In the genomic region with DNA sequence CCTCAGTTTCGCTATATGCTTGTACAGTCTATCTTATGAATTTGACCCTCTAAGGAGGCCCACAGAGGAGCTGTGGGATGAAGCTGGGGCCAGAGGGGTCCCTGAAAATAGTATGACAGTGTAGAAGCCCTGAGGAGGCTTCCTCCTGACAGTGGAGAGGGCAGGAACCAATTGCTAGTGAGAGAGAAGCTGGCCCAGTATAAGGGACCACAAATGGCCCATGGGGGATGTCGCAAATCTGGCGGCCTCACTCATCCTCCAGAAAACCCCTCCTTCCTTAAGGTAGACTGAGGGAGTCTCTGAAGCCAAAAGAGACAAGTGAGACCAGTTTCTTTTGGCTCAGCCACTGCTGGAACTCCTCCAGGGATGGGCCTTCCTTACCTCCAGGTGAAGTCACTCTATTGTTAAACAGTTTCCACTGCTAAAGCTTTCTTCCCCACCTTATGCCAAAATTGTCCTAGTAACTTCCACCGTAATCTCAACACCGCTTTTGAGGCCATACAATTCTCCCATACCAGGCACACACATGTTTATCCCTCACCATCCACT, we compare ENCODE assay signal across 12 cellular contexts. TPM values are rescaled to one million over a fixed set of nuclear protein-coding genes. Genes with fewer than 3 reads are reported as not detected.
DNase-seq lines count a peak whose midpoint lies in the region; ATAC-seq and TF ChIP-seq lines count a peak whose summit lies in the region.
"Had no signal": no experiment of that assay in that cellular context is flagged by ENCODE, and none has a peak within 500 bp of the region (broad histone marks: within the 10 kb centered on the region; RNA-seq: fewer than 3 reads in every experiment).

No MANE protein-coding gene starts in this region.

- CTCF ChIA-PET in MCF 10A (lab: Yijun Ruan, JAX): interaction anchor here (0.6 kb wide), 1 partner anchor 12 kb away, joined by 3 read pairs; no protein-coding TSS in a partner anchor
- CTCF ChIA-PET in activated CD8-positive, alpha-beta T cell treated with anti-CD3 and anti-CD28 coated beads, Interleukin-2, amount 10 ng/mL, durations not matched to agents 7 days and 5 days (lab: Charles Lee): interaction anchor here (1.1 to 16.1 kb wide), 6 partner anchors 18 to 84 kb away, joined by 3 to 184 read pairs (median 6); partner anchors contain the start of genes CASTOR1, RNF215 and TBC1D10A

- no peaks in the 10 kb centered on the region for H3K36me3 Mint-ChIP-seq in MCF 10A (ENCODE audit: insufficient read depth, unreplicated experiment)
- peaks cover 58% of the 10 kb centered on the region for H3K36me3 Mint-ChIP-seq in activated CD8-positive, alpha-beta T cell treated with anti-CD3 and anti-CD28 coated beads, Interleukin-2, amount 10 ng/mL, durations not matched to agents 7 days and 5 days (ENCODE audit: low read depth)

- H3K4me1 ChIP-seq in breast epithelium (peaks cover 42 to 94% of the 10 kb centered on the region in 2 donors), lung (ENCODE audit: control insufficient read depth in 2 of 2, insufficient read depth in 2 of 2, low read length in 2 of 2) (peaks cover 31 to 63% of the 10 kb centered on the region in 2 donors), tibial nerve (peaks cover 0 to 100% (median 88%) of the 10 kb centered on the region in 4 donors)

- no peak for TF ChIP-seq EP300 in tibial nerve (IDR thresholded peaks at IDR 0.05)

- H3K9me3 Mint-ChIP-seq in MCF 10A (ENCODE audit: unreplicated experiment): no peaks in the 10 kb centered on the region
- no peaks in the 10 kb centered on the region for H3K9me3 Mint-ChIP-seq in activated CD8-positive, alpha-beta T cell treated with anti-CD3 and anti-CD28 coated beads, Interleukin-2, amount 10 ng/mL, durations not matched to agents 7 days and 5 days (ENCODE audit: insufficient read depth)

- H3K4me1 Mint-ChIP-seq in MCF 10A (ENCODE audit: insufficient read depth, unreplicated experiment): peaks cover 66% of the 10 kb centered on the region
- H3K4me1 Mint-ChIP-seq in activated CD8-positive, alpha-beta T cell treated with anti-CD3 and anti-CD28 coated beads, Interleukin-2, amount 10 ng/mL, durations not matched to agents 7 days and 5 days (ENCODE audit: low read depth): peaks cover 100% of the 10 kb centered on the region

- TF ChIP-seq POLR2A in breast epithelium (IDR thresholded peaks at IDR 0.05) (no peak), tibial nerve (IDR thresholded peaks at IDR 0.05) (no peak)

- no peaks in the 10 kb centered on the region for H3K9me3 ChIP-seq in breast epithelium
- no peaks in the 10 kb centered on the region for H3K9me3 ChIP-seq in lung (ENCODE audit: control insufficient read depth in 2 of 2, insufficient read depth in 1 of 2, low read length in 1 of 2)
- H3K9me3 ChIP-seq in tibial nerve: no peaks in the 10 kb centered on the region

- 68 to 80% methylated on average over 5 of the region's 5 CpGs for WGBS in lung, 2 donors
- WGBS in tibial nerve, 2 donors: 63 to 65% methylated on average over 5 of the region's 5 CpGs

- no peaks in the 10 kb centered on the region for H3K27me3 Mint-ChIP-seq in MCF 10A (ENCODE audit: insufficient read depth, unreplicated experiment)
- H3K27me3 Mint-ChIP-seq in activated CD8-positive, alpha-beta T cell treated with anti-CD3 and anti-CD28 coated beads, Interleukin-2, amount 10 ng/mL, durations not matched to agents 7 days and 5 days (ENCODE audit: low read depth): no peaks in the 10 kb centered on the region

- no peak overlapping the region for H3K27ac Mint-ChIP-seq in MCF 10A (ENCODE audit: low read depth, unreplicated experiment)
- peak overlapping the region; percentile 93 for H3K27ac Mint-ChIP-seq in activated CD8-positive, alpha-beta T cell treated with anti-CD3 and anti-CD28 coated beads, Interleukin-2, amount 10 ng/mL, durations not matched to agents 7 days and 5 days

- POLR2A ChIA-PET in MCF 10A (lab: Yijun Ruan, JAX): interaction anchor here (1.0 kb wide), 1 partner anchor 16 kb away, joined by 3 read pairs; no protein-coding TSS in a partner anchor
- POLR2A ChIA-PET in activated CD8-positive, alpha-beta T cell treated with anti-CD3 and anti-CD28 coated beads, Interleukin-2, amount 10 ng/mL, durations not matched to agents 7 days and 5 days (lab: Charles Lee): interaction anchor here (0.5 to 9.7 kb wide), 6 partner anchors 9 to 49 kb away, joined by 3 to 117 read pairs (median 24); partner anchors contain the start of genes CASTOR1, CCDC157, SF3A1 and TBC1D10A

- H3K27ac ChIP-seq in breast epithelium (peak overlapping the region; percentile 88 to 96), lung (ENCODE audit: low read depth in 1 of 2, low read length in 1 of 2) (peak overlapping the region; percentile 18 to 66), tibial nerve (peak overlapping the region in 3 of 4 donors; percentile 82 to 88 (median 83))

- H3K36me3 ChIP-seq in breast epithelium: no peaks in the 10 kb centered on the region
- H3K36me3 ChIP-seq in lung (ENCODE audit: control insufficient read depth in 2 of 2, insufficient read depth in 2 of 2, low read length in 2 of 2): peaks cover 0 to 4% of the 10 kb centered on the region in 2 donors
- H3K36me3 ChIP-seq in tibial nerve: peaks cover 0 to 7% (median 0%) of the 10 kb centered on the region in 3 donors

- intact Hi-C loops in breast epithelium (cut with DNase I; ENCODE audit: low total_unique reads): no loop called here
- intact Hi-C loops in MCF 10A (cut with micrococcal nuclease): no loop called here

- H3K4me3 Mint-ChIP-seq in MCF 10A (ENCODE audit: unreplicated experiment): no peak overlapping the region
- H3K4me3 Mint-ChIP-seq in activated CD8-positive, alpha-beta T cell treated with anti-CD3 and anti-CD28 coated beads, Interleukin-2, amount 10 ng/mL, durations not matched to agents 7 days and 5 days: peak overlapping the region; percentile 81

- DNase-seq in breast epithelium (ENCODE audit: low spot score in 2 of 2): peak in 1 of 2 donors; percentile 86
- DNase-seq in MCF 10A (ENCODE audit: unreplicated experiment): no peak
- DNase-seq in activated CD8-positive, alpha-beta T cell treated with anti-CD3 and anti-CD28 coated beads, Interleukin-2, amount 10 ng/mL, durations not matched to agents 7 days and 5 days: no peak
- DNase-seq in lung (ENCODE audit: low spot score): no peak
- no peak for DNase-seq in tibial nerve (ENCODE audit: low spot score in 2 of 2)
- DNase-seq: activated CD4-positive, CD25-positive, alpha-beta regulatory T cell treated with anti-CD3 and anti-CD28 coated beads, Interleukin-2, amount 50 U/mL, for 72 hours; IMR-90; NCI-H2107; RPMI8226 had no signal

- ATAC-seq in activated CD8-positive, alpha-beta T cell treated with anti-CD3 and anti-CD28 coated beads, Interleukin-2, amount 10 ng/mL, durations not matched to agents 7 days and 5 days: no peak
- no peak for ATAC-seq in lung (ENCODE audit: insufficient read depth, low FRiP score)
- no peak for ATAC-seq in GM19395 (IDR thresholded peaks at IDR 0.05; ENCODE audit: unreplicated experiment)
- no peak for ATAC-seq in GM18909 (IDR thresholded peaks at IDR 0.05; ENCODE audit: poor library complexity, unreplicated experiment)
- no peak for ATAC-seq in HG03378 (IDR thresholded peaks at IDR 0.05; ENCODE audit: unreplicated experiment)

- H3K27me3 ChIP-seq in breast epithelium (no peaks in the 10 kb centered on the region), lung (ENCODE audit: control insufficient read depth, insufficient read depth) (no peaks in the 10 kb centered on the region), tibial nerve (no peaks in the 10 kb centered on the region)

- BruUV-seq in MCF 10A (replicated peaks; lab: Mats Ljungman, UMichigan): no TSS peak

- TF ChIP-seq CTCF in breast epithelium (IDR thresholded peaks at IDR 0.05): no peak
- TF ChIP-seq CTCF in MCF 10A (IDR thresholded peaks at IDR 0.05; ENCODE audit: unreplicated experiment): no peak
- no peak for TF ChIP-seq CTCF in lung (IDR thresholded peaks at IDR 0.05; ENCODE audit: control extremely low read depth, extremely low read depth)
- no peak for TF ChIP-seq CTCF in tibial nerve (IDR thresholded peaks at IDR 0.05)

- H3K4me3 ChIP-seq in breast epithelium (peak overlapping the region in 1 of 3 donors; percentile 24), lung (no peak overlapping the region), tibial nerve (no peak overlapping the region)

RNA-seq across cellular contexts. Expression of gene CASTOR1, which starts 17.8 kb away (rescaled TPM):
- total RNA-seq in breast epithelium (10 to 100 TPM; 15.5 to 26.6 (median 20.6) TPM), MCF 10A (2022) (1.2 and 4.8 TPM in 2 replicates), lung (10 to 100 TPM; 12.6 to 26.5 TPM), tibial nerve (10 to 100 TPM; 38.7 to 57.9 (median 45.3) TPM)
- total RNA-seq in activated CD8-positive, alpha-beta T cell treated with anti-CD3 and anti-CD28 coated beads, Interleukin-2, amount 10 ng/mL, durations not matched to agents 7 days and 5 days: 10 to 100 TPM; 24.5 to 25.4 TPM
- 10 to 100 TPM; 14.1 to 16.5 TPM for polyA plus RNA-seq in lung

RNA-seq across cellular contexts. Expression of gene TBC1D10A, which starts 19.6 kb away (rescaled TPM):
- 10 to 100 TPM; 25.0 to 50.1 (median 32.4) TPM for total RNA-seq in breast epithelium
- 11.1 and 13.1 TPM in 2 replicates for total RNA-seq in MCF 10A (2022)
- total RNA-seq in activated CD8-positive, alpha-beta T cell treated with anti-CD3 and anti-CD28 coated beads, Interleukin-2, amount 10 ng/mL, durations not matched to agents 7 days and 5 days: 10 to 100 TPM; 47.6 to 49.2 TPM
- 10 to 100 TPM; 25.9 to 36.4 TPM for total RNA-seq in lung
- 10 to 100 TPM; 15.0 to 27.3 TPM for polyA plus RNA-seq in lung
- 10 to 100 TPM; 46.8 to 63.9 (median 52.1) TPM for total RNA-seq in tibial nerve

RNA-seq across cellular contexts. Expression of gene OSM, which starts 40.4 kb away (rescaled TPM):
- total RNA-seq in breast epithelium: 1 to 10 TPM; 1.3 to 2.5 (median 1.3) TPM
- not detected in 2 replicates for total RNA-seq in MCF 10A (2022)
- total RNA-seq in activated CD8-positive, alpha-beta T cell treated with anti-CD3 and anti-CD28 coated beads, Interleukin-2, amount 10 ng/mL, durations not matched to agents 7 days and 5 days: 100 to 1,000 TPM; 135 to 140 TPM
- total RNA-seq in lung: 1 to 10 TPM; 1.8 to 3.3 TPM
- polyA plus RNA-seq in lung: 10 to 100 TPM in 1 of 2 donors, under 1 TPM in 1; 0.57 to 33.2 TPM
- total RNA-seq in tibial nerve: 10 to 100 TPM in 1 of 4 donors, 1 to 10 TPM in 3; 1.4 to 19.7 (median 4.2) TPM
- total RNA-seq: IMR-90 had no signal
- polyA plus RNA-seq: IMR-90 had no signal

RNA-seq across cellular contexts. Expression of gene SF3A1, which starts 49.6 kb away (rescaled TPM):
- total RNA-seq in breast epithelium (10 to 100 TPM; 47.7 to 68.6 (median 47.9) TPM), MCF 10A (2022) (167 and 193 TPM in 2 replicates), lung (100 to 1,000 TPM in 1 of 2 donors, 10 to 100 TPM in 1; 52.8 to 157 TPM), tibial nerve (10 to 100 TPM; 76.2 to 98.1 (median 91.7) TPM)
- total RNA-seq in activated CD8-positive, alpha-beta T cell treated with anti-CD3 and anti-CD28 coated beads, Interleukin-2, amount 10 ng/mL, durations not matched to agents 7 days and 5 days: 100 to 1,000 TPM; 211 to 246 TPM
- polyA plus RNA-seq in lung: 10 to 100 TPM; 15.8 to 37.4 TPM

RNA-seq across cellular contexts. Expression of gene CCDC157, which starts 49.7 kb away (rescaled TPM):
- total RNA-seq in breast epithelium: 1 to 10 TPM; 2.6 to 7.5 (median 6.6) TPM
- 1.1 and 1.7 TPM in 2 replicates for total RNA-seq in MCF 10A (2022)
- total RNA-seq in activated CD8-positive, alpha-beta T cell treated with anti-CD3 and anti-CD28 coated beads, Interleukin-2, amount 10 ng/mL, durations not matched to agents 7 days and 5 days: 1 to 10 TPM; 4.3 to 5.0 TPM
- 10 to 100 TPM; 10.9 to 11.9 TPM for total RNA-seq in lung
- polyA plus RNA-seq in lung: 1 to 10 TPM; 4.1 to 6.0 TPM
- 10 to 100 TPM in 1 of 4 donors, 1 to 10 TPM in 3; 1.0 to 10.5 (median 5.2) TPM for total RNA-seq in tibial nerve

Comparison
In these comparisons a context has a peak if more than half of its experiments do, and no peak if none do; other contexts are left out.
1. H3K27ac ChIP-seq: peak in every context shown above with its lines; median percentile 92 in breast epithelium; 83 in tibial nerve; 42 in lung.
2. RNA of gene OSM, which starts 40.4 kb away (total RNA-seq): 135 to 140 TPM in activated CD8-positive, alpha-beta T cell treated with anti-CD3 and anti-CD28 coated beads, Interleukin-2, amount 10 ng/mL, durations not matched to agents 7 days and 5 days; 1.4 to 19.7 TPM in tibial nerve, 1.8 to 3.3 TPM in lung, 1.3 to 2.5 TPM in breast epithelium and not detected in MCF 10A; every median in the first group is over 4 times any median in the second.